Comparison of ENCODE assay signal across 11 cellular contexts in the genomic region with DNA sequence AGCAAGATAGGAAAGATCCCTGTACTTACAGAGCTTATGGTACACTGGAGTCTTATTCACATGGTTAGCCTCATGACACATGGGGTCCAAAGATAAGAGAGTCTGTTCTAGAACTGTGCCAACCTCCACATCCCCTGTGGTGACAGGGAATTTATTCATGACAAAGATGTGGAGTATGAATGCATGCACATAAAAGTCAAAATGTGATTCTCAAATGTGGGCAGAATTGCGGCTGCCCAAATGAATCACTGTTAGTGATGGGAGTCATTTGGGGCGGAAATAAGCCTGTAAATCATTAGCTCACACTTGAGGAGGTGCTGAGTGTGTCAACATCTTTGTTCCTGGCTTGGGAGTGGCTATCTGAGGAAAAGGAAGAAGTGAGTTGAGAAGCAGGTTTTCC.
DNase-seq lines count a peak whose midpoint lies in the region; ATAC-seq and TF ChIP-seq lines count a peak whose summit lies in the region.
"Had no signal": no experiment of that assay in that cellular context is flagged by ENCODE, and none has a peak within 500 bp of the region (broad histone marks: within the 10 kb centered on the region; RNA-seq: fewer than 3 reads in every experiment).

No MANE protein-coding gene starts in this region.

- no peaks in the 10 kb centered on the region for H3K4me1 ChIP-seq in body of pancreas
- no peaks in the 10 kb centered on the region for H3K4me1 ChIP-seq in right lobe of liver

- no peaks in the 10 kb centered on the region for H3K36me3 ChIP-seq in body of pancreas (replicated peaks in 1 of 2; ENCODE audit: insufficient read depth in 1 of 2, low read depth in 2 of 2)
- H3K36me3 ChIP-seq in right lobe of liver, result no peaks in the 10 kb centered on the region

- H3K9me3 ChIP-seq in body of pancreas (no peaks in the 10 kb centered on the region), right lobe of liver (no peaks in the 10 kb centered on the region)

- H3K4me3 ChIP-seq in epithelial cell of proximal tubule (ENCODE audit: low read depth, low read length) (no peak overlapping the region), skeletal muscle cell (ENCODE audit: low read depth, low read length) (no peak overlapping the region), body of pancreas (no peak overlapping the region), right lobe of liver (no peak overlapping the region)

- WGBS in body of pancreas, 2 donors, result 31 to 44% methylated on average over 2 of the region's 2 CpGs
- WGBS in right lobe of liver (ENCODE audit: insufficient coverage, low coverage, low lambda C conversion rate, missing lambda C conversion rate), result 50% methylated on average over 2 of the region's 2 CpGs

- H3K27ac ChIP-seq in body of pancreas (no peak overlapping the region), right lobe of liver (no peak overlapping the region)

- DNase-seq in LoVo (ENCODE audit: low spot score) (peak; percentile 23), epithelial cell of proximal tubule (ENCODE audit: low read depth) (peak; percentile 70), skeletal muscle cell (ENCODE audit: low read depth) (peak; percentile 36), body of pancreas (no peak), right lobe of liver (no peak)
- DNase-seq in activated CD4-positive, alpha-beta T cell treated with anti-CD3 and anti-CD28 coated beads, Interleukin-2, amount 50 U/mL, for 48 hours, result no peak
- DNase-seq: activated CD4-positive, CD25-positive, alpha-beta regulatory T cell; activated gamma-delta T cell treated with Interleukin-2 at 50 U/mL for 16 hours; GDM1; NCI-H2081 had no signal

- H3K27me3 ChIP-seq in body of pancreas (no peaks in the 10 kb centered on the region), right lobe of liver (no peaks in the 10 kb centered on the region)

- intact Hi-C loops in body of pancreas (cut with DNase I) (no loop called here), right lobe of liver (cut with DNase I) (no loop called here)

- TF ChIP-seq CTCF in epithelial cell of proximal tubule (conservative IDR thresholded peaks at IDR 0.05; ENCODE audit: low read depth, low read length) (no peak), body of pancreas (IDR thresholded peaks at IDR 0.05) (no peak), right lobe of liver (IDR thresholded peaks at IDR 0.05) (no peak)

- TF ChIP-seq POLR2A in body of pancreas (IDR thresholded peaks at IDR 0.05) (no peak), right lobe of liver (IDR thresholded peaks at IDR 0.05) (no peak)

- peak; percentile 69 for ATAC-seq in GM19452 (IDR thresholded peaks at IDR 0.05; ENCODE audit: unreplicated experiment)
- no peak for ATAC-seq in body of pancreas
- ATAC-seq in right lobe of liver, result no peak

Comparison
In these comparisons a context has a peak if more than half of its experiments do, and no peak if none do; other contexts are left out.
1. DNase-seq: peak in LoVo (single experiment), epithelial cell of proximal tubule (single experiment) and skeletal muscle cell (single experiment); none in body of pancreas (0 of 4), activated CD4-positive, alpha-beta T cell treated with anti-CD3 and anti-CD28 coated beads, Interleukin-2, amount 50 U/mL, for 48 hours (0 of 2) and right lobe of liver (0 of 3).